ENCODE assay signal across 25 cellular contexts in the genomic region with DNA sequence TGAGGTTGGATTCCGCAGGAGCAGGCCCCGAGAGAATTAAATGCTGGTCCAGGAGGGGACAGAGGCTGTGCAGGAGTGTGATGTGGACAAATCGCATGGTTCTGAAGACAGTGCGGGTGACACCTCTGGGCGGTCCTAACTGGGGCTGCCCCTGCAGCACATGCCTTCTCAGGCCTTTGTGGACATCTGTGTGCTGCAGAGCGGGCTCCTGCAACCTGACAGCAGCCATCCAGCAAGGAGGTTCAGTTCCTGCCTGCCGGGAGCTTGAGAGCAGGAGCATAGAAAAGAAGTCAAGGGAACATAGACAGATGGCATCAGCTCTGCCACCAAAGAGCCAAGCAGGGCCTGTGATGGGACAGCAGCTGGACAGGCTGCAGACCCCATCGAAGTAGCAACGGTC.
"Had no signal": no experiment of that assay in that cellular context is flagged by ENCODE, and none has a peak within 500 bp of the region (broad histone marks: within the 10 kb centered on the region; RNA-seq: fewer than 3 reads in every experiment).

No MANE protein-coding gene starts in this region.

- H3K4me3 Mint-ChIP-seq: IgD-negative memory B cell had no signal

- H3K27ac ChIP-seq: HL-60, KMS-11, SJSA1, SK-N-MC had no signal

- H3K9ac ChIP-seq: KMS-11 had no signal

- H3K4me3 ChIP-seq: K562, SJSA1, SK-N-MC had no signal

- H3K4me2 ChIP-seq: KMS-11 had no signal

- ATAC-seq: K562 had no signal

- H3K36me3 ChIP-seq: SJSA1 had no signal

- H3K27me3 ChIP-seq: SJSA1 had no signal

- H3K4me1 ChIP-seq: SJSA1 had no signal

- FAIRE-seq: HTR-8/SVneo, K562, RCC 7860 had no signal

- DNase-seq: Kasumi-1, MM.1S, NCI-H1092 treated with DMSO at 0.1 percent for 48 hours, NCI-H1436, NCI-H187, NCI-H2029, NCI-H2081 treated with DMSO at 0.1 percent for 48 hours, NCI-H2171, NCI-H226, NCI-H446, NCI-H510A, NCI-H524 treated with DMSO at 0.1 percent for 48 hours, NCI-H69, NCI-H774, Right ventricle myocardium superior, RPMI8226, SIG-M5 had no signal

- H3K4me1 Mint-ChIP-seq: IgD-negative memory B cell had no signal
